27 cellular contexts compared by ENCODE assay signal in genomic region chr1:110065841-110066240, GRCh38. TPM values are rescaled to one million over a fixed set of nuclear protein-coding genes. Genes with fewer than 3 reads are reported as not detected.
"Had no signal": no experiment of that assay in that cellular context is flagged by ENCODE, and none has a peak within 500 bp of the region (broad histone marks: within the 10 kb centered on the region; RNA-seq: fewer than 3 reads in every experiment).

No MANE protein-coding gene starts in this region.

- H3K27ac ChIP-seq: esophagus squamous epithelium, prostate gland, thoracic aorta, upper lobe of right lung had no signal

- DNase-seq: activated CD4-positive, alpha-beta memory T cell treated with anti-CD3 and anti-CD28 coated beads for 36 hours; activated CD4-positive, alpha-beta T cell treated with anti-CD3 and anti-CD28 coated beads for 4 hours; activated gamma-delta T cell treated with Interleukin-2 at 50 U/mL for 16 hours; activated T-cell treated with anti-CD3 and anti-CD28 coated beads for 4 hours; amygdala; effector memory CD8-positive, alpha-beta T cell; esophagus squamous epithelium; left ventricle myocardium superior; right cardiac atrium; small intestine; stimulated activated CD4-positive, alpha-beta T cell treated with anti-CD3 and anti-CD28 coated beads, Interleukin-15, amount 100 ng/mL, for 24 hours; stimulated activated CD4-positive, alpha-beta T cell treated with anti-CD3 and anti-CD28 coated beads, Interleukin-4, amount 100 ng/mL, for 1 hour; upper lobe of right lung had no signal

- H3K27ac Mint-ChIP-seq: activated CD4-positive, alpha-beta memory T cell treated with anti-CD3 and anti-CD28 coated beads for 36 hours; activated naive CD8-positive, alpha-beta T cell; activated T-helper 1 cell treated with anti-CD3 and anti-CD28 coated beads, Interleukin-12 subunit alpha, Interleukin-12 subunit beta, Interleukin-2, Interleukin-4 antibody, amounts not matched to agents 30 ng/mL and 10 ng/mL and 1 ng/mL, durations not matched to agents 14 hours and 24 hours and 36 hours; effector memory CD8-positive, alpha-beta T cell; stimulated activated effector memory CD8-positive, alpha-beta T cell treated with anti-CD3 and anti-CD28 coated beads, Interleukin-12 subunit alpha, Interleukin-12 subunit beta, amount 100 ng/mL, for 72 hours; WTC11 had no signal

- H3K9me3 ChIP-seq: esophagus squamous epithelium, prostate gland, thoracic aorta, upper lobe of right lung had no signal

- H3K36me3 ChIP-seq: prostate gland, thoracic aorta, upper lobe of right lung had no signal

- H3K9me3 Mint-ChIP-seq: activated CD4-positive, alpha-beta memory T cell treated with anti-CD3 and anti-CD28 coated beads for 36 hours; activated T-helper 1 cell treated with anti-CD3 and anti-CD28 coated beads, Interleukin-12 subunit alpha, Interleukin-12 subunit beta, Interleukin-2, Interleukin-4 antibody, amounts not matched to agents 30 ng/mL and 10 ng/mL and 1 ng/mL, durations not matched to agents 14 hours and 24 hours and 36 hours; effector memory CD8-positive, alpha-beta T cell; neural crest cell; stimulated activated effector memory CD8-positive, alpha-beta T cell treated with anti-CD3 and anti-CD28 coated beads, Interleukin-12 subunit alpha, Interleukin-12 subunit beta, amount 100 ng/mL, for 72 hours; WTC11 had no signal

- H3K4me1 ChIP-seq: prostate gland had no signal

- H3K4me3 ChIP-seq: esophagus squamous epithelium, prostate gland, thoracic aorta, upper lobe of right lung had no signal

- ATAC-seq: effector memory CD8-positive, alpha-beta T cell; left ventricle myocardium superior; right cardiac atrium; stimulated activated effector memory CD8-positive, alpha-beta T cell treated with anti-CD3 and anti-CD28 coated beads, Interleukin-12 subunit alpha, Interleukin-12 subunit beta, amount 100 ng/mL, for 72 hours; upper lobe of right lung; WTC11 had no signal

- H3K4me3 Mint-ChIP-seq: activated CD4-positive, alpha-beta memory T cell treated with anti-CD3 and anti-CD28 coated beads for 36 hours; activated naive CD8-positive, alpha-beta T cell; activated T-helper 1 cell treated with anti-CD3 and anti-CD28 coated beads, Interleukin-12 subunit alpha, Interleukin-12 subunit beta, Interleukin-2, Interleukin-4 antibody, amounts not matched to agents 30 ng/mL and 10 ng/mL and 1 ng/mL, durations not matched to agents 14 hours and 24 hours and 36 hours; effector memory CD8-positive, alpha-beta T cell; neural crest cell; stimulated activated effector memory CD8-positive, alpha-beta T cell treated with anti-CD3 and anti-CD28 coated beads, Interleukin-12 subunit alpha, Interleukin-12 subunit beta, amount 100 ng/mL, for 72 hours; WTC11 had no signal

- H3K36me3 Mint-ChIP-seq: activated naive CD8-positive, alpha-beta T cell; stimulated activated effector memory CD8-positive, alpha-beta T cell treated with anti-CD3 and anti-CD28 coated beads, Interleukin-12 subunit alpha, Interleukin-12 subunit beta, amount 100 ng/mL, for 72 hours had no signal

RNA-seq across cellular contexts. Expression of gene ALX3, which starts 4.6 kb away (rescaled TPM):
- total RNA-seq: activated CD4-positive, alpha-beta memory T cell treated with anti-CD3 and anti-CD28 coated beads for 36 hours; activated T-helper 1 cell treated with anti-CD3 and anti-CD28 coated beads, Interleukin-12 subunit alpha, Interleukin-12 subunit beta, Interleukin-2, Interleukin-4 antibody, amounts not matched to agents 30 ng/mL and 10 ng/mL and 1 ng/mL, durations not matched to agents 14 hours and 24 hours and 36 hours; dermis microvascular lymphatic vessel endothelial cell; fibroblast of villous mesenchyme; glomerular endothelial cell; left ventricle myocardium superior; mononuclear cell; omental fat pad; right cardiac atrium; T-helper 2 cell treated with Interferon-gamma antibody and Interleukin-4, amounts not matched to agents 100 ng/mL and 5 ng/mL, for 36 hours; thoracic aorta; upper lobe of right lung had no signal

RNA-seq across cellular contexts. Expression of gene UBL4B, which starts 46.4 kb away (rescaled TPM):
- total RNA-seq: activated CD4-positive, alpha-beta memory T cell treated with anti-CD3 and anti-CD28 coated beads for 36 hours; activated T-helper 1 cell treated with anti-CD3 and anti-CD28 coated beads, Interleukin-12 subunit alpha, Interleukin-12 subunit beta, Interleukin-2, Interleukin-4 antibody, amounts not matched to agents 30 ng/mL and 10 ng/mL and 1 ng/mL, durations not matched to agents 14 hours and 24 hours and 36 hours; cardiac septum; dermis microvascular lymphatic vessel endothelial cell; fibroblast of villous mesenchyme; glomerular endothelial cell; left ventricle myocardium superior; mononuclear cell; neural crest cell; right cardiac atrium; T-helper 2 cell treated with Interferon-gamma antibody and Interleukin-4, amounts not matched to agents 100 ng/mL and 5 ng/mL, for 36 hours; thoracic aorta; upper lobe of right lung had no signal
- polyA plus RNA-seq: right cardiac atrium, small intestine had no signal
